In the genomic region with DNA sequence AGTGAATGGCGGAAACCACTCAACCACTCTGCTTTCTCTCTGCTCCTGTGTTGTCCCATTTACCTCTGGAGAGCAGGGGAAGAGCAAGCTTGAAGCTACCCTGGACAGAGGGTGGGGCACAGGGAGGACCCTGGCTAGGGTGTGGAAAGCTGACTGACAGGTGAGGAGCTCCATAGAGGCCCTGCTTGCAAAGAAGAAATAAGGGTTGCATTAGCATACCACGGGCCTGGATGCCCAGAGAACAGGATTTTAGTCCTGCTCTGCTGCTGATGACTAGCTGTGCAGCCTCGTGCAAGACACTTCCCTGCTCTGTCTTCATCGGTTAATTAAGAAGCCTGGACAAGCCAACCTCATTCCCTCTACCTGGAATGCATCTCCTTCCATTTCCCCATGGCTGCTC, we compare ENCODE assay signal across 18 cellular contexts.
"Had no signal": no experiment of that assay in that cellular context is flagged by ENCODE, and none has a peak within 500 bp of the region (broad histone marks: within the 10 kb centered on the region; RNA-seq: fewer than 3 reads in every experiment).

No MANE protein-coding gene starts in this region.

- H3K36me3 Mint-ChIP-seq: activated naive CD8-positive, alpha-beta T cell treated with anti-CD3 and anti-CD28 coated beads, Interleukin-2, amount 10 ng/mL, durations not matched to agents 7 days and 5 days had no signal

- DNase-seq: activated CD4-positive, alpha-beta memory T cell treated with anti-CD3 and anti-CD28 coated beads, Interleukin-2, amount 10 ng/mL, durations not matched to agents 7 days and 5 days; activated CD4-positive, alpha-beta T cell treated with anti-CD3 and anti-CD28 coated beads, Interleukin-2, amount 10 ng/mL, durations not matched to agents 7 days and 5 days; activated CD4-positive, CD25-positive, alpha-beta regulatory T cell; activated CD8-positive, alpha-beta memory T cell treated with anti-CD3 and anti-CD28 coated beads, Interleukin-2, amount 50 U/mL, for 4 hours; activated naive CD4-positive, alpha-beta T cell treated with anti-CD3 and anti-CD28 coated beads, Interleukin-2, amount 50 U/mL, for 16 hours; activated naive CD8-positive, alpha-beta T cell treated with anti-CD3 and anti-CD28 coated beads, Interleukin-2, amount 10 ng/mL, durations not matched to agents 7 days and 5 days; activated T-cell treated with anti-CD3 and anti-CD28 coated beads, Interleukin-2, amount 50 U/mL, for 1 hour; adrenal gland; anterior cingulate cortex; cerebellar nuclear complex; NCI-H1092; NCI-H2081; NCI-H226; NCI-H526; PC-9; SHP77 treated with DMSO at 0.1 percent for 48 hours had no signal

- H3K4me3 Mint-ChIP-seq: activated CD4-positive, alpha-beta memory T cell treated with anti-CD3 and anti-CD28 coated beads, Interleukin-2, amount 10 ng/mL, durations not matched to agents 7 days and 5 days; activated CD4-positive, alpha-beta T cell treated with anti-CD3 and anti-CD28 coated beads, Interleukin-2, amount 10 ng/mL, durations not matched to agents 7 days and 5 days; activated naive CD8-positive, alpha-beta T cell treated with anti-CD3 and anti-CD28 coated beads, Interleukin-2, amount 10 ng/mL, durations not matched to agents 7 days and 5 days; T-helper 1 cell treated with Interleukin-12 subunit alpha and Interleukin-12 subunit beta and Interleukin-4 antibody, amounts not matched to agents 30 μg/mL and 1 μg/mL, for 36 hours had no signal

- H3K27ac ChIP-seq: adrenal gland, KMS-11, PC-9 had no signal

- H3K27ac Mint-ChIP-seq: activated CD4-positive, alpha-beta memory T cell treated with anti-CD3 and anti-CD28 coated beads, Interleukin-2, amount 10 ng/mL, durations not matched to agents 7 days and 5 days; activated CD4-positive, alpha-beta T cell treated with anti-CD3 and anti-CD28 coated beads, Interleukin-2, amount 10 ng/mL, durations not matched to agents 7 days and 5 days; activated naive CD8-positive, alpha-beta T cell treated with anti-CD3 and anti-CD28 coated beads, Interleukin-2, amount 10 ng/mL, durations not matched to agents 7 days and 5 days; T-helper 1 cell treated with Interleukin-12 subunit alpha and Interleukin-12 subunit beta and Interleukin-4 antibody, amounts not matched to agents 30 μg/mL and 1 μg/mL, for 36 hours had no signal

- H3K4me1 Mint-ChIP-seq: activated CD4-positive, alpha-beta memory T cell treated with anti-CD3 and anti-CD28 coated beads, Interleukin-2, amount 10 ng/mL, durations not matched to agents 7 days and 5 days; activated CD4-positive, alpha-beta T cell treated with anti-CD3 and anti-CD28 coated beads, Interleukin-2, amount 10 ng/mL, durations not matched to agents 7 days and 5 days; activated naive CD8-positive, alpha-beta T cell treated with anti-CD3 and anti-CD28 coated beads, Interleukin-2, amount 10 ng/mL, durations not matched to agents 7 days and 5 days had no signal

- H3K27me3 ChIP-seq: adrenal gland had no signal

- H3K9me3 ChIP-seq: adrenal gland had no signal

- H3K4me2 ChIP-seq: KMS-11, PC-9 had no signal

- H2AFZ ChIP-seq: PC-9 had no signal

- H3K4me3 ChIP-seq: adrenal gland, PC-9 had no signal

- H3K9me3 Mint-ChIP-seq: activated CD4-positive, alpha-beta memory T cell treated with anti-CD3 and anti-CD28 coated beads, Interleukin-2, amount 10 ng/mL, durations not matched to agents 7 days and 5 days; activated CD4-positive, alpha-beta T cell treated with anti-CD3 and anti-CD28 coated beads, Interleukin-2, amount 10 ng/mL, durations not matched to agents 7 days and 5 days; activated naive CD8-positive, alpha-beta T cell treated with anti-CD3 and anti-CD28 coated beads, Interleukin-2, amount 10 ng/mL, durations not matched to agents 7 days and 5 days; T-helper 1 cell treated with Interleukin-12 subunit alpha and Interleukin-12 subunit beta and Interleukin-4 antibody, amounts not matched to agents 30 μg/mL and 1 μg/mL, for 36 hours had no signal

- H3K27me3 Mint-ChIP-seq: activated CD4-positive, alpha-beta memory T cell treated with anti-CD3 and anti-CD28 coated beads, Interleukin-2, amount 10 ng/mL, durations not matched to agents 7 days and 5 days; activated naive CD8-positive, alpha-beta T cell treated with anti-CD3 and anti-CD28 coated beads, Interleukin-2, amount 10 ng/mL, durations not matched to agents 7 days and 5 days had no signal

- H3K9ac ChIP-seq: KMS-11 had no signal

- H3K36me3 ChIP-seq: adrenal gland had no signal

- H3K4me1 ChIP-seq: adrenal gland had no signal
